Comparison of ENCODE assay signal across 1 cellular context in genomic region chr3:142988826-142989225, GRCh38. TPM values are rescaled to one million over a fixed set of nuclear protein-coding genes. Genes with fewer than 3 reads are reported as not detected.
"Had no signal": no experiment of that assay in that cellular context is flagged by ENCODE, and none has a peak within 500 bp of the region (broad histone marks: within the 10 kb centered on the region; RNA-seq: fewer than 3 reads in every experiment).

No MANE protein-coding gene starts in this region.

RNA-seq across cellular contexts. Expression of gene PAQR9, which starts 25.4 kb away (rescaled TPM):
- total RNA-seq: GM23248 had no signal
- polyA plus RNA-seq: GM23248 had no signal
